1 cellular context compared by ENCODE assay signal in the genomic region with DNA sequence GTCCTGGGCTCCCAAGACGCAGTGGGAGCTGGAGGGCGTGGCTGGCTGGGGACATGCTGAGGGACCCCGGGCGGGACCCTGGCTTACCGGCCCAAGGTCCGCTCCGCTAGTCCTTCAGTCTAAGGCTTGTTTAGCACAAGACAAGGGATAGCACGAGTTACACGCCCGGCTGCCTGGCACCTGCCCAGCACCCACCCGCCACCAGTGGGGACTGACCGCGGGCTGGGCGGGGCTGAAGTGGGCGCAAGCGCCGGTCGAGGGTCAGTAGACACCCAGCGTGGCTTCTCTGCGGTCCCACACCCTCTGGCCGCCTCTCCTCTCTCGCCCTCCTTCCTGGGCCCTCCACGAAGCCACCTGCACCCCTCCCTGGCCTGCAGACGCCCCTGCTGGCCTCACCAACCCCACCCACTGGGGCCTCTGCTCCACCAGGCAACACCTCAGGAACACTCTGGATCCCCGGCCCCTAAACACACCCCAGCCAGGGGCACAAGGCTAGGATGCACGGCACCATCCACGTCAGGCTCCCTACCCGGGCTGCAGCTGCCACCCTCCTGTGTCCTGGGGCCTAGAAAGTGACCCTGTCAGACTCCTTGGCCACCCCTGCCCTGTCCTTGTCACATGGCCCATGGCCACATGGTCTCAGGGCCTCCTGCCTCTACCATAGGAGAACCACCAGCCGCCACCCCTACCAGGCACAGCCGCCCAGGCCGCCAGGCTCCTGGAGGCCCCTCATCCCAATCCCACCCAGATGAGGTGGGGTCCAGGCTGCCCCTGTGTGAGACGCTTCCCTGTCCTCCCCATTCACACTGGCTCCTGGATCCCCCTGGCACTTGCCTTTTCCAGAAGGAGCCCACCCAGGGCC.
TF ChIP-seq lines count a peak whose summit lies in the region.

No MANE protein-coding gene starts in this region.

TF ChIP-seq in HepG2, 621 proteins besides CTCF, POLR2A, EP300 and RAD21:
- TF ChIP-seq, protein P1, sequence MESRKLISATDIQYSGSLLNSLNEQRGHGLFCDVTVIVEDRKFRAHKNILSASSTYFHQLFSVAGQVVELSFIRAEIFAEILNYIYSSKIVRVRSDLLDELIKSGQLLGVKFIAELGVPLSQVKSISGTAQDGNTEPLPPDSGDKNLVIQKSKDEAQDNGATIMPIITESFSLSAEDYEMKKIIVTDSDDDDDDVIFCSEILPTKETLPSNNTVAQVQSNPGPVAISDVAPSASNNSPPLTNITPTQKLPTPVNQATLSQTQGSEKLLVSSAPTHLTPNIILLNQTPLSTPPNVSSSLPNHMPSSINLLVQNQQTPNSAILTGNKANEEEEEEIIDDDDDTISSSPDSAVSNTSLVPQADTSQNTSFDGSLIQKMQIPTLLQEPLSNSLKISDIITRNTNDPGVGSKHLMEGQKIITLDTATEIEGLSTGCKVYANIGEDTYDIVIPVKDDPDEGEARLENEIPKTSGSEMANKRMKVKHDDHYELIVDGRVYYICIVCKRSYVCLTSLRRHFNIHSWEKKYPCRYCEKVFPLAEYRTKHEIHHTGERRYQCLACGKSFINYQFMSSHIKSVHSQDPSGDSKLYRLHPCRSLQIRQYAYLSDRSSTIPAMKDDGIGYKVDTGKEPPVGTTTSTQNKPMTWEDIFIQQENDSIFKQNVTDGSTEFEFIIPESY (CRISPR knock-in tag; IDR thresholded peaks at IDR 0.05), result peak; percentile 88
- TF ChIP-seq ZNF367 (CRISPR knock-in tag; IDR thresholded peaks at IDR 0.05; ENCODE audit: borderline replicate concordance), result no peak
- no peak for TF ChIP-seq ZBTB25 (CRISPR knock-in tag; IDR thresholded peaks at IDR 0.05)
- no peak for TF ChIP-seq ZNF772 (CRISPR knock-in tag; IDR thresholded peaks at IDR 0.05)
- TF ChIP-seq SMARCC2 (IDR thresholded peaks at IDR 0.05), result no peak
- TF ChIP-seq ZFP62 (CRISPR knock-in tag; IDR thresholded peaks at IDR 0.05), result no peak
- TF ChIP-seq ZBTB49 (CRISPR knock-in tag; IDR thresholded peaks at IDR 0.05; ENCODE audit: borderline replicate concordance), result no peak
- TF ChIP-seq AGO2 (optimal IDR thresholded peaks at IDR 0.05; ENCODE audit: low read depth, low read length), result peak; percentile 50
- no peak for TF ChIP-seq HINFP (CRISPR knock-in tag; IDR thresholded peaks at IDR 0.05; ENCODE audit: low read depth)
- peak; percentile 45; the same call in 1 of the 2 replicates for TF ChIP-seq RBFOX2 (IDR thresholded peaks at IDR 0.05; ENCODE audit: low read depth, low read length)
